Comparison of ENCODE assay signal across 21 cellular contexts in genomic region chr7:159066816-159067601, GRCh38.
DNase-seq lines count a peak whose midpoint lies in the region; ATAC-seq and TF ChIP-seq lines count a peak whose summit lies in the region.
"Had no signal": no experiment of that assay in that cellular context is flagged by ENCODE, and none has a peak within 500 bp of the region (broad histone marks: within the 10 kb centered on the region; RNA-seq: fewer than 3 reads in every experiment).

No MANE protein-coding gene starts in this region.

- 87 to 93% (median 87%) methylated on average over 18 of the region's 18 CpGs for WGBS in heart left ventricle, 4 donors

- H3K27ac ChIP-seq in heart left ventricle, result peak overlapping the region in 8 of 12 donors; percentile 65 to 94 (median 81)
- H3K27ac ChIP-seq in RWPE2 (ENCODE audit: poor library complexity, severe bottlenecking), result no peak overlapping the region
- H3K27ac ChIP-seq: A549, KMS-11 had no signal

- H3K4me1 ChIP-seq in heart left ventricle (peaks cover 0 to 62% (median 36%) of the 10 kb centered on the region in 12 donors), RWPE2 (ENCODE audit: insufficient read depth, poor library complexity, severe bottlenecking) (no peaks in the 10 kb centered on the region)
- H3K4me1 ChIP-seq: A549 had no signal

- H3K36me3 ChIP-seq in heart left ventricle (no peaks in the 10 kb centered on the region), RWPE2 (ENCODE audit: low read depth) (no peaks in the 10 kb centered on the region)

- TF ChIP-seq CTCF in heart left ventricle (IDR thresholded peaks at IDR 0.05) (no peak), RWPE2 (IDR thresholded peaks at IDR 0.05; ENCODE audit: poor library complexity, severe bottlenecking) (no peak)

- intact Hi-C loops in heart left ventricle (cut with DNase I) (loop anchor here in 1 of 10 donors (5.0 kb wide), 1 partner anchor 35 kb away; no protein-coding TSS in a partner anchor), cardiac septum (cut with DNase I) (no loop called here), head of caudate nucleus (cut with DNase I) (no loop called here)

- no peak for ATAC-seq in heart left ventricle
- no peak for ATAC-seq in RWPE2 (ENCODE audit: low read depth)
- ATAC-seq: A549, HCT116 had no signal

- DNase-seq in heart left ventricle (no peak), cardiac septum (ENCODE audit: low spot score) (no peak), RWPE2 (ENCODE audit: low spot score) (peak; percentile 39), mesenteric fat pad (ENCODE audit: low spot score) (peak; percentile 75), ureter (ENCODE audit: low spot score) (peak; percentile 36), head of caudate nucleus (no peak), 8988T (no peak)
- DNase-seq: DMS53, EL, GF-D8, GOT3, IMR-90, NCI-H1105, NCI-H146, NCI-H2029, NCI-H524 treated with DMSO at 0.1 percent for 48 hours, NCI-H82, Right ventricle myocardium superior had no signal

- H3K27me3 ChIP-seq in heart left ventricle, result no peaks in the 10 kb centered on the region
- H3K27me3 ChIP-seq in RWPE2 (ENCODE audit: insufficient read depth, poor library complexity, severe bottlenecking), result no peaks in the 10 kb centered on the region

- H3K9me3 ChIP-seq in heart left ventricle (no peaks in the 10 kb centered on the region), RWPE2 (ENCODE audit: severe bottlenecking) (no peaks in the 10 kb centered on the region)
- H3K9me3 ChIP-seq: A549 had no signal

- no peak overlapping the region for H3K4me3 ChIP-seq in heart left ventricle
- H3K4me3 ChIP-seq in RWPE2 (ENCODE audit: severe bottlenecking), result no peak overlapping the region
- H3K4me3 ChIP-seq: A549 had no signal

- no peak for TF ChIP-seq POLR2A in heart left ventricle (IDR thresholded peaks at IDR 0.05)

Comparison
In these comparisons a context has a peak if more than half of its experiments do, and no peak if none do; other contexts are left out.
1. DNase-seq: peak in RWPE2 (single experiment), mesenteric fat pad (single experiment) and ureter (single experiment); none in heart left ventricle (0 of 5), cardiac septum (single experiment), head of caudate nucleus (0 of 42) and 8988T (single experiment).